In genomic region chr14:43983721-43984120, GRCh38 we compare ENCODE assay signal across 18 cellular contexts.
DNase-seq lines count a peak whose midpoint lies in the region; ATAC-seq and TF ChIP-seq lines count a peak whose summit lies in the region.
"Had no signal": no experiment of that assay in that cellular context is flagged by ENCODE, and none has a peak within 500 bp of the region (broad histone marks: within the 10 kb centered on the region; RNA-seq: fewer than 3 reads in every experiment).

No MANE protein-coding gene starts in this region.

- CTCF ChIA-PET in PC-3 (lab: Charles Lee): no interaction called here

- H2AFZ ChIP-seq in PC-3 (ENCODE audit: low read length): no peak overlapping the region

- no peaks in the 10 kb centered on the region for H3K36me3 ChIP-seq in PC-3 (ENCODE audit: low read depth, low read length)
- H3K36me3 ChIP-seq: BE2C had no signal

- no peak for TF ChIP-seq CTCF in dorsolateral prefrontal cortex (IDR thresholded peaks at IDR 0.05 in 54 of 56, conservative IDR thresholded peaks at IDR 0.05 in 2 of 56; ENCODE audit: low read depth in 1 of 56, partially characterized antibody in 56 of 56)
- TF ChIP-seq CTCF in PC-3 (conservative IDR thresholded peaks at IDR 0.05; ENCODE audit: low read depth, low read length): no peak

- H3K27me3 Mint-ChIP-seq in activated T-cell treated with anti-CD3 and anti-CD28 coated beads, Interleukin-2, amount 50 U/mL, for 72 hours (ENCODE audit: low read depth): no peaks in the 10 kb centered on the region
- H3K27me3 Mint-ChIP-seq: CD4-positive, CD25-positive, alpha-beta regulatory T cell; CD8-positive, alpha-beta memory T cell had no signal

- H4K20me1 ChIP-seq in PC-3 (ENCODE audit: low read length): no peaks in the 10 kb centered on the region

- H3K79me2 ChIP-seq in PC-3 (ENCODE audit: low read length): no peaks in the 10 kb centered on the region

- no peak overlapping the region for H3K4me3 Mint-ChIP-seq in activated T-cell treated with anti-CD3 and anti-CD28 coated beads, Interleukin-2, amount 50 U/mL, for 72 hours
- H3K4me3 Mint-ChIP-seq: CD4-positive, CD25-positive, alpha-beta regulatory T cell; CD8-positive, alpha-beta memory T cell; H9 had no signal

- no peaks in the 10 kb centered on the region for H3K9me2 ChIP-seq in PC-3 (replicated peaks; ENCODE audit: low read length)

- H3K27ac ChIP-seq in dorsolateral prefrontal cortex (no peak overlapping the region), PC-3 (ENCODE audit: low read length) (no peak overlapping the region)
- H3K27ac ChIP-seq: HL-60 had no signal

- no peak for TF ChIP-seq EP300 in Ishikawa (IDR thresholded peaks at IDR 0.05; ENCODE audit: borderline replicate concordance)

- no peak overlapping the region for H3K4me2 ChIP-seq in PC-3 (ENCODE audit: low read length)

- peaks cover 0 to 6% (median 0%) of the 10 kb centered on the region in 45 donors for H3K27me3 ChIP-seq in dorsolateral prefrontal cortex
- H3K27me3 ChIP-seq in PC-3 (ENCODE audit: low read length): no peaks in the 10 kb centered on the region
- H3K27me3 ChIP-seq: BE2C had no signal

- no peaks in the 10 kb centered on the region for H3K9me3 ChIP-seq in PC-3 (ENCODE audit: low read length)
- H3K9me3 ChIP-seq: BE2C had no signal

- DNase-seq in glomerular visceral epithelial cell (ENCODE audit: extremely low spot score) (peak; percentile 50), left kidney (ENCODE audit: low read depth, low spot score) (peak; percentile 65), renal cortical epithelial cell (ENCODE audit: low read depth) (peak; percentile 2), dorsolateral prefrontal cortex (no peak), PC-3 (no peak)
- no peak for DNase-seq in activated T-cell treated with anti-CD3 and anti-CD28 coated beads, Interleukin-2, amount 50 U/mL, for 72 hours
- DNase-seq: ACHN; BE2C; C1 segment of cervical spinal cord; CD4-positive, CD25-positive, alpha-beta regulatory T cell; CD8-positive, alpha-beta memory T cell; COR-L47; GDM1; H9 had no signal

- no peak for TF ChIP-seq RAD21 in Ishikawa (IDR thresholded peaks at IDR 0.05; ENCODE audit: low read depth)

- BruUV-seq in PC-3 (replicated peaks; lab: Mats Ljungman, UMichigan): no TSS peak

- H3K9ac ChIP-seq in PC-3 (ENCODE audit: low read length): no peak overlapping the region

- no peak overlapping the region for H3K27ac Mint-ChIP-seq in activated T-cell treated with anti-CD3 and anti-CD28 coated beads, Interleukin-2, amount 50 U/mL, for 72 hours
- H3K27ac Mint-ChIP-seq: CD4-positive, CD25-positive, alpha-beta regulatory T cell; CD8-positive, alpha-beta memory T cell; H9 had no signal

- H3K4me1 ChIP-seq in PC-3 (ENCODE audit: insufficient read depth, low read length): no peaks in the 10 kb centered on the region
- H3K4me1 ChIP-seq: BE2C had no signal

- intact Hi-C loops in dorsolateral prefrontal cortex (cut with DNase I): no loop called here
- intact Hi-C loops in PC-3 (cut with micrococcal nuclease): no loop called here

- H3K9me3 Mint-ChIP-seq in activated T-cell treated with anti-CD3 and anti-CD28 coated beads, Interleukin-2, amount 50 U/mL, for 72 hours: peaks cover 4% of the 10 kb centered on the region in 2 donors

- POLR2A ChIA-PET in PC-3 (lab: Charles Lee; ENCODE audit: unreplicated experiment): no interaction called here

- no peak overlapping the region for H3K4me3 ChIP-seq in dorsolateral prefrontal cortex
- H3K4me3 ChIP-seq in PC-3 (ENCODE audit: low read length): no peak overlapping the region
- H3K4me3 ChIP-seq: K562 had no signal

- no peaks in the 10 kb centered on the region for H3K36me3 Mint-ChIP-seq in activated T-cell treated with anti-CD3 and anti-CD28 coated beads, Interleukin-2, amount 50 U/mL, for 72 hours (ENCODE audit: insufficient read depth in 2 of 2)
- H3K36me3 Mint-ChIP-seq: CD4-positive, CD25-positive, alpha-beta regulatory T cell; CD8-positive, alpha-beta memory T cell had no signal

- H3K4me1 Mint-ChIP-seq in activated T-cell treated with anti-CD3 and anti-CD28 coated beads, Interleukin-2, amount 50 U/mL, for 72 hours (ENCODE audit: low read depth): no peaks in the 10 kb centered on the region
- H3K4me1 Mint-ChIP-seq: CD4-positive, CD25-positive, alpha-beta regulatory T cell; CD8-positive, alpha-beta memory T cell had no signal

- no peak for ATAC-seq in activated T-cell treated with anti-CD3 and anti-CD28 coated beads, Interleukin-2, amount 50 U/mL, for 72 hours (replicated peaks in 1 of 2)
- ATAC-seq in PC-3: no peak
- no peak for ATAC-seq in HG02623 (IDR thresholded peaks at IDR 0.05; ENCODE audit: unreplicated experiment)
- ATAC-seq: K562 had no signal

- H3F3A ChIP-seq in PC-3 (ENCODE audit: low read length, unreplicated experiment): no peaks in the 10 kb centered on the region

TF ChIP-seq in Ishikawa, 13 proteins besides CTCF, POLR2A, EP300 and RAD21:
- TF ChIP-seq TEAD4 (IDR thresholded peaks at IDR 0.05) (peak; percentile 78), NFIC (IDR thresholded peaks at IDR 0.05) (no peak), CEBPB (IDR thresholded peaks at IDR 0.05) (0 out of 2 replicates have a peak, but pooled peaks have one; percentile 39)
TF ChIP-seq in Ishikawa: peak in this region for 2.

Comparison
In these comparisons a context has a peak if more than half of its experiments do, and no peak if none do; other contexts are left out.
1. DNase-seq: peak in glomerular visceral epithelial cell (single experiment), left kidney (single experiment) and renal cortical epithelial cell (single experiment); none in dorsolateral prefrontal cortex (0 of 10), activated T-cell treated with anti-CD3 and anti-CD28 coated beads, Interleukin-2, amount 50 U/mL, for 72 hours (0 of 2) and PC-3 (single experiment).